8 cellular contexts compared by ENCODE assay signal in genomic region chr3:52705438-52705687, GRCh38. TPM values are rescaled to one million over a fixed set of nuclear protein-coding genes. Genes with fewer than 3 reads are reported as not detected.
DNase-seq lines count a peak whose midpoint lies in the region; FAIRE-seq and TF ChIP-seq lines count a peak whose summit lies in the region.

No MANE protein-coding gene starts in this region.

- peak overlapping the region; percentile 86 for H3K27ac Mint-ChIP-seq in activated CD4-positive, alpha-beta T cell treated with anti-CD3 and anti-CD28 coated beads, Interleukin-2, amount 10 ng/mL, durations not matched to agents 24 days and 14 days
- peak overlapping the region; percentile 93 for H3K27ac Mint-ChIP-seq in activated naive CD4-positive, alpha-beta T cell treated with anti-CD3 and anti-CD28 coated beads, Interleukin-2, amount 50 U/mL, for 24 hours

- H3K27me3 ChIP-seq in keratinocyte (ENCODE audit: control insufficient read depth, extremely low read depth, insufficient read depth, low read length) (no peaks in the 10 kb centered on the region), testis (no peaks in the 10 kb centered on the region)

- peak overlapping the region; percentile 75 for H3K27ac ChIP-seq in keratinocyte (ENCODE audit: control insufficient read depth, insufficient read depth, low read length)
- peak overlapping the region; percentile 82 to 90 for H3K27ac ChIP-seq in testis

- H3K9me3 ChIP-seq in keratinocyte (ENCODE audit: control insufficient read depth, low read depth, low read length) (no peaks in the 10 kb centered on the region), testis (no peaks in the 10 kb centered on the region)

- intact Hi-C loops in activated CD4-positive, alpha-beta T cell treated with anti-CD3 and anti-CD28 coated beads, Interleukin-2, amount 10 ng/mL, durations not matched to agents 24 days and 14 days (cut with micrococcal nuclease), result loop anchor here (1.0 to 10.0 kb wide), 3 partner anchors 19 to 339 kb away; partner anchors contain the start of genes GNL3, SFMBT1 and STIMATE
- intact Hi-C loops in testis (cut with DNase I; ENCODE audit: low total_unique reads), result no loop called here
- intact Hi-C loops in posterior vena cava (cut with DNase I), result no loop called here

- no peak for TF ChIP-seq POLR2A in testis (IDR thresholded peaks at IDR 0.05)

- H3K79me2 ChIP-seq in keratinocyte (ENCODE audit: control insufficient read depth, insufficient read depth, low read length), result peaks cover 50% of the 10 kb centered on the region

- H3K4me3 Mint-ChIP-seq in activated CD4-positive, alpha-beta T cell treated with anti-CD3 and anti-CD28 coated beads, Interleukin-2, amount 10 ng/mL, durations not matched to agents 24 days and 14 days, result peak overlapping the region; percentile 94
- peak overlapping the region; percentile 94 for H3K4me3 Mint-ChIP-seq in activated naive CD4-positive, alpha-beta T cell treated with anti-CD3 and anti-CD28 coated beads, Interleukin-2, amount 50 U/mL, for 24 hours

- dilution Hi-C loops in keratinocyte (cut with MboI; ENCODE audit: extremely low pct_ligation_motif_present, low sequenced_read_pairs), result no loop called here

- peak overlapping the region; percentile 99 for H3K4me2 ChIP-seq in keratinocyte (ENCODE audit: control insufficient read depth, extremely low read depth, insufficient read depth, low read depth, low read length)

- TF ChIP-seq CTCF in keratinocyte (optimal IDR thresholded peaks at IDR 0.05 in 1 of 3, IDR thresholded peaks at IDR 0.05 in 1 of 3, conservative IDR thresholded peaks at IDR 0.05 in 1 of 3; ENCODE audit: extremely low read depth in 1 of 3, insufficient read depth in 2 of 3, low read length in 3 of 3) (no peak), testis (IDR thresholded peaks at IDR 0.05) (no peak)

- H2AFZ ChIP-seq in keratinocyte (ENCODE audit: control insufficient read depth, low read length), result peak overlapping the region; percentile 99

- H3K27me3 Mint-ChIP-seq in activated CD4-positive, alpha-beta T cell treated with anti-CD3 and anti-CD28 coated beads, Interleukin-2, amount 10 ng/mL, durations not matched to agents 24 days and 14 days, result no peaks in the 10 kb centered on the region
- no peaks in the 10 kb centered on the region for H3K27me3 Mint-ChIP-seq in activated naive CD4-positive, alpha-beta T cell treated with anti-CD3 and anti-CD28 coated beads, Interleukin-2, amount 50 U/mL, for 24 hours

- H3K9me3 Mint-ChIP-seq in activated CD4-positive, alpha-beta T cell treated with anti-CD3 and anti-CD28 coated beads, Interleukin-2, amount 10 ng/mL, durations not matched to agents 24 days and 14 days, result no peaks in the 10 kb centered on the region
- no peaks in the 10 kb centered on the region for H3K9me3 Mint-ChIP-seq in activated naive CD4-positive, alpha-beta T cell treated with anti-CD3 and anti-CD28 coated beads, Interleukin-2, amount 50 U/mL, for 24 hours

- peaks cover 0 to 3% of the 10 kb centered on the region in 2 experiments for H3K36me3 ChIP-seq in keratinocyte (ENCODE audit: control insufficient read depth in 2 of 2, extremely low read depth in 1 of 2, insufficient read depth in 2 of 2, low read length in 2 of 2)
- H3K36me3 ChIP-seq in testis (ENCODE audit: low read depth, missing control alignments), result no peaks in the 10 kb centered on the region

- H3K9ac ChIP-seq in keratinocyte (ENCODE audit: control insufficient read depth, extremely low read depth, insufficient read depth, low read length), result peak overlapping the region; percentile 92

- no peak for FAIRE-seq in keratinocyte (lab: Jason Lieb, UNC)

- H4K20me1 ChIP-seq in keratinocyte (ENCODE audit: control insufficient read depth, extremely low read depth, insufficient read depth, low read length), result no peaks in the 10 kb centered on the region

- peaks cover 22% of the 10 kb centered on the region for H3K4me1 Mint-ChIP-seq in activated CD4-positive, alpha-beta T cell treated with anti-CD3 and anti-CD28 coated beads, Interleukin-2, amount 10 ng/mL, durations not matched to agents 24 days and 14 days
- H3K4me1 Mint-ChIP-seq in activated naive CD4-positive, alpha-beta T cell treated with anti-CD3 and anti-CD28 coated beads, Interleukin-2, amount 50 U/mL, for 24 hours, result peaks cover 41% of the 10 kb centered on the region

- H3K9me1 ChIP-seq in keratinocyte (ENCODE audit: control insufficient read depth, extremely low read depth, insufficient read depth, low read length), result no peaks in the 10 kb centered on the region

- no peak for DNase-seq in activated CD4-positive, alpha-beta T cell treated with anti-CD3 and anti-CD28 coated beads, Interleukin-2, amount 10 ng/mL, durations not matched to agents 24 days and 14 days
- no peak for DNase-seq in activated CD4-positive, alpha-beta T cell treated with anti-CD3 and anti-CD28 coated beads for 4 hours
- DNase-seq in keratinocyte (ENCODE audit: low read depth, low spot score) (no peak), testis (no peak), posterior vena cava (ENCODE audit: low spot score) (no peak), HuH-7.5 (ENCODE audit: low spot score) (no peak)
- no peak for DNase-seq in activated CD4-positive, alpha-beta T cell treated with anti-CD3 and anti-CD28 coated beads, Interleukin-2, amount 50 U/mL, for 1 hour

- H3K4me3 ChIP-seq in keratinocyte (ENCODE audit: control insufficient read depth in 2 of 3, extremely low read depth in 1 of 3, insufficient read depth in 2 of 3, low read depth in 1 of 3, low read length in 3 of 3), result peak overlapping the region; percentile 69 to 95 (median 91)
- H3K4me3 ChIP-seq in testis, result peak overlapping the region; percentile 89 to 94

- peaks cover 25% of the 10 kb centered on the region for H3K36me3 Mint-ChIP-seq in activated CD4-positive, alpha-beta T cell treated with anti-CD3 and anti-CD28 coated beads, Interleukin-2, amount 10 ng/mL, durations not matched to agents 24 days and 14 days (ENCODE audit: low read depth)
- H3K36me3 Mint-ChIP-seq in activated naive CD4-positive, alpha-beta T cell treated with anti-CD3 and anti-CD28 coated beads, Interleukin-2, amount 50 U/mL, for 24 hours, result peaks cover 1% of the 10 kb centered on the region

- peaks cover 14% of the 10 kb centered on the region for H3K4me1 ChIP-seq in keratinocyte (ENCODE audit: control insufficient read depth, extremely low read depth, insufficient read depth, low read length)
- peaks cover 14% of the 10 kb centered on the region for H3K4me1 ChIP-seq in testis

- 1% methylated on average over 21 of the region's 25 CpGs; no CpG with 5 or more reads in 1 of the 2 donors for WGBS in testis, 2 donors

RNA-seq across cellular contexts. Expression of gene GLT8D1, which starts 0.2 kb away (rescaled TPM):
- 38.7 and 39.0 TPM in 2 replicates for total RNA-seq in activated CD4-positive, alpha-beta T cell treated with anti-CD3 and anti-CD28 coated beads, Interleukin-2, amount 10 ng/mL, durations not matched to agents 24 days and 14 days
- 52.6 to 66.4 TPM (median 54.0 TPM) in 3 replicates for polyA plus RNA-seq in keratinocyte
- polyA plus RNA-seq in keratinocyte (2011; ENCODE audit: low read depth), result 34.1 TPM
- 33.0 and 59.5 TPM in 2 replicates for polyA plus RNA-seq in keratinocyte (2011; cell fraction: cytosol; rRNA removed)
- 115 and 119 TPM in 2 replicates for polyA plus RNA-seq in keratinocyte (2011; cell fraction: nucleus; rRNA removed)
- 32.0 and 41.1 TPM in 2 replicates for polyA plus RNA-seq in keratinocyte (2012; ENCODE audit: low replicate concordance)
- polyA minus RNA-seq in keratinocyte, result 18.2 to 29.4 TPM (median 26.5 TPM) in 3 replicates
- 38.4 TPM for polyA minus RNA-seq in keratinocyte (2011; cell fraction: cytosol; rRNA and poly(A)+ RNA removed)
- polyA minus RNA-seq in keratinocyte (2011; cell fraction: nucleus; rRNA and poly(A)+ RNA removed), result 24.5 and 34.1 TPM in 2 replicates
- 100 to 1,000 TPM; 107 to 117 TPM for total RNA-seq in testis
- 165 TPM for polyA plus RNA-seq in testis (ENCODE audit: insufficient read depth, low read depth, low replicate concordance)
- 10 to 100 TPM; 33.5 to 55.9 TPM for total RNA-seq in posterior vena cava

RNA-seq across cellular contexts. Expression of gene SPCS1, which starts 0.5 kb away (rescaled TPM):
- total RNA-seq in activated CD4-positive, alpha-beta T cell treated with anti-CD3 and anti-CD28 coated beads, Interleukin-2, amount 10 ng/mL, durations not matched to agents 24 days and 14 days, result 134 and 135 TPM in 2 replicates
- 99.4 to 142 TPM (median 140 TPM) in 3 replicates for polyA plus RNA-seq in keratinocyte
- 154 TPM for polyA plus RNA-seq in keratinocyte (2011; ENCODE audit: low read depth)
- 135 and 178 TPM in 2 replicates for polyA plus RNA-seq in keratinocyte (2011; cell fraction: cytosol; rRNA removed)
- 79.5 and 100 TPM in 2 replicates for polyA plus RNA-seq in keratinocyte (2011; cell fraction: nucleus; rRNA removed)
- 157 and 161 TPM in 2 replicates for polyA plus RNA-seq in keratinocyte (2012; ENCODE audit: low replicate concordance)
- polyA minus RNA-seq in keratinocyte, result 52.6 to 90.4 TPM (median 61.5 TPM) in 3 replicates
- polyA minus RNA-seq in keratinocyte (2011; cell fraction: cytosol; rRNA and poly(A)+ RNA removed), result 134 TPM
- 31.9 and 37.9 TPM in 2 replicates for polyA minus RNA-seq in keratinocyte (2011; cell fraction: nucleus; rRNA and poly(A)+ RNA removed)
- 100 to 1,000 TPM; 166 to 179 TPM for total RNA-seq in testis
- polyA plus RNA-seq in testis (ENCODE audit: insufficient read depth, low read depth, low replicate concordance), result 340 TPM
- 10 to 100 TPM; 63.9 to 70.2 TPM for total RNA-seq in posterior vena cava

RNA-seq across cellular contexts. Expression of gene GNL3, which starts 19.5 kb away (rescaled TPM):
- total RNA-seq in activated CD4-positive, alpha-beta T cell treated with anti-CD3 and anti-CD28 coated beads, Interleukin-2, amount 10 ng/mL, durations not matched to agents 24 days and 14 days, result 254 and 267 TPM in 2 replicates
- polyA plus RNA-seq in keratinocyte (65.7 to 128 TPM (median 77.4 TPM) in 3 replicates), testis (ENCODE audit: insufficient read depth, low read depth, low replicate concordance) (36.3 TPM)
- polyA plus RNA-seq in keratinocyte (2011; ENCODE audit: low read depth), result 938 TPM
- 51.0 and 81.5 TPM in 2 replicates for polyA plus RNA-seq in keratinocyte (2011; cell fraction: cytosol; rRNA removed)
- 126 and 174 TPM in 2 replicates for polyA plus RNA-seq in keratinocyte (2011; cell fraction: nucleus; rRNA removed)
- 92.9 and 94.3 TPM in 2 replicates for polyA plus RNA-seq in keratinocyte (2012; ENCODE audit: low replicate concordance)
- 12.8 to 47.4 TPM (median 22.8 TPM) in 3 replicates for polyA minus RNA-seq in keratinocyte
- 14.8 TPM for polyA minus RNA-seq in keratinocyte (2011; cell fraction: cytosol; rRNA and poly(A)+ RNA removed)
- 35.8 and 62.9 TPM in 2 replicates for polyA minus RNA-seq in keratinocyte (2011; cell fraction: nucleus; rRNA and poly(A)+ RNA removed)
- total RNA-seq in testis (10 to 100 TPM; 50.6 to 57.7 TPM), posterior vena cava (10 to 100 TPM; 46.1 to 50.5 TPM)

RNA-seq across cellular contexts. Expression of gene PBRM1, which starts 19.6 kb away (rescaled TPM):
- total RNA-seq in activated CD4-positive, alpha-beta T cell treated with anti-CD3 and anti-CD28 coated beads, Interleukin-2, amount 10 ng/mL, durations not matched to agents 24 days and 14 days, result 65.7 and 67.8 TPM in 2 replicates
- polyA plus RNA-seq in keratinocyte (20.3 to 26.0 TPM (median 25.7 TPM) in 3 replicates), testis (ENCODE audit: insufficient read depth, low read depth, low replicate concordance) (28.9 TPM)
- 18.5 TPM for polyA plus RNA-seq in keratinocyte (2011; ENCODE audit: low read depth)
- 11.8 and 23.8 TPM in 2 replicates for polyA plus RNA-seq in keratinocyte (2011; cell fraction: cytosol; rRNA removed)
- 28.7 and 36.5 TPM in 2 replicates for polyA plus RNA-seq in keratinocyte (2011; cell fraction: nucleus; rRNA removed)
- polyA plus RNA-seq in keratinocyte (2012; ENCODE audit: low replicate concordance), result 13.3 and 25.6 TPM in 2 replicates
- 30.7 to 90.9 TPM (median 46.0 TPM) in 3 replicates for polyA minus RNA-seq in keratinocyte
- 30.7 TPM for polyA minus RNA-seq in keratinocyte (2011; cell fraction: cytosol; rRNA and poly(A)+ RNA removed)
- polyA minus RNA-seq in keratinocyte (2011; cell fraction: nucleus; rRNA and poly(A)+ RNA removed), result 47.6 and 109 TPM in 2 replicates
- total RNA-seq in testis (100 to 1,000 TPM in 1 of 2 donors, 10 to 100 TPM in 1; 99.8 to 109 TPM), posterior vena cava (10 to 100 TPM; 63.8 to 78.1 TPM)
